8 cellular contexts compared by ENCODE assay signal in the genomic region with DNA sequence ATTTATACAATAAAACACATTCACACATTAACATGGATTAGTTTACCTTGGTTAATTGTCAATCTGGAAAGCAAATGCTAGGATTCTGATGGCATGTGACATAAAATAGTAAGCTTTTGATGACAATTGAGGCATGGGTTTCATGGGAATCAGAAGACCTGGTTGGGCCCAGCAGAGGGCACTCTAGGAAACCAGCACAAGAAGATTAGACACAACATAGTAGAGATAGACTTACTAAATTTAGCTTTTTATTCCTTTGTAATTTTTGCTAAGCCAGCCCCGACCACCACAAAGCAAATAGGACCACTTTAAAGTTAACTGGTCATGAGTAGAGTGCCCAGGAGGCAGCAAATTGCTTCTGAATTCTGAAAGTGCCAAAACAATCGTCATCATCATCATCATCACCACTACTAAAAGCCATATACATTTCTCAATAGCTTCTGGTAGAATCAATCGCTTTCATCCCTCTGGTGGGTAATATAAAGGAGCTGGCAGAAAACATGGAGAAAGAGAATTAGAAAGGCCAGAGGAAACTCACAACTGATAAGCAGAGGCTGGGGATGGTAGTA.
A peak's percentile ranks its signal among the peaks of the same experiment; 100 is the strongest.
DNase-seq lines count a peak whose midpoint lies in the region; ATAC-seq lines count a peak whose summit lies in the region.

No MANE protein-coding gene starts in this region.

- POLR2A ChIA-PET in naive thymus-derived CD8-positive, alpha-beta T cell (lab: Charles Lee) = interaction anchor here (1.8 to 2.6 kb wide), 3 partner anchors 160 to 199 kb away, joined by 4 to 31 read pairs (median 8); partner anchors contain the start of gene ARRDC3

- no peaks in the 10 kb centered on the region; the same call in 1 of the 2 replicates for H3K4me1 ChIP-seq in SJCRH30

- H3K9me3 ChIP-seq in SJCRH30 (replicated peaks) = no peaks in the 10 kb centered on the region

- H3K4me3 Mint-ChIP-seq in effector memory CD8-positive, alpha-beta T cell = no peak overlapping the region
- H3K4me3 Mint-ChIP-seq in naive thymus-derived CD8-positive, alpha-beta T cell = no peak overlapping the region

- no peaks in the 10 kb centered on the region for H3K9me3 Mint-ChIP-seq in effector memory CD8-positive, alpha-beta T cell
- H3K9me3 Mint-ChIP-seq in naive thymus-derived CD8-positive, alpha-beta T cell = no peaks in the 10 kb centered on the region

- no peak overlapping the region for H3K4me3 ChIP-seq in SJCRH30

- peaks cover 0 to 5% of the 10 kb centered on the region in 2 donors for H3K4me1 Mint-ChIP-seq in effector memory CD8-positive, alpha-beta T cell (ENCODE audit: low read depth in 2 of 2)
- H3K4me1 Mint-ChIP-seq in naive thymus-derived CD8-positive, alpha-beta T cell = no peaks in the 10 kb centered on the region

- ATAC-seq in effector memory CD8-positive, alpha-beta T cell (replicated peaks) = no peak
- ATAC-seq in naive thymus-derived CD8-positive, alpha-beta T cell = peak; percentile 44 to 46
- ATAC-seq in HG03175 (IDR thresholded peaks at IDR 0.05; ENCODE audit: unreplicated experiment) = no peak
- no peak for ATAC-seq in HG03457 (IDR thresholded peaks at IDR 0.05; ENCODE audit: unreplicated experiment)

- no peak overlapping the region for H3K27ac Mint-ChIP-seq in effector memory CD8-positive, alpha-beta T cell
- H3K27ac Mint-ChIP-seq in naive thymus-derived CD8-positive, alpha-beta T cell = no peak overlapping the region

- no peaks in the 10 kb centered on the region for H3K36me3 ChIP-seq in SJCRH30

- peaks cover 0 to 2% of the 10 kb centered on the region in 2 donors for H3K27me3 Mint-ChIP-seq in effector memory CD8-positive, alpha-beta T cell
- peaks cover 0 to 2% (median 0%) of the 10 kb centered on the region in 5 donors for H3K27me3 Mint-ChIP-seq in naive thymus-derived CD8-positive, alpha-beta T cell

- H3K27me3 ChIP-seq in SJCRH30 = no peaks in the 10 kb centered on the region

- H3K36me3 Mint-ChIP-seq in effector memory CD8-positive, alpha-beta T cell (ENCODE audit: insufficient read depth) = no peaks in the 10 kb centered on the region
- H3K36me3 Mint-ChIP-seq in naive thymus-derived CD8-positive, alpha-beta T cell = no peaks in the 10 kb centered on the region

- H3K27ac ChIP-seq in SJCRH30 = no peak overlapping the region

- peak; percentile 16 for DNase-seq in SIG-M5 treated with dmso at 0.1 percent for 504 hours (lab: John Stamatoyannopoulos, UW; ENCODE audit: unreplicated experiment)
- DNase-seq in SIG-M5 (lab: John Stamatoyannopoulos, UW) = no peak
- peak; percentile 17 to 55 for DNase-seq in SJCRH30
- DNase-seq in effector memory CD8-positive, alpha-beta T cell = peak; percentile 3 to 8 (median 5)
- peak in 5 of 10 donors; percentile 4 to 63 (median 22) for DNase-seq in naive thymus-derived CD8-positive, alpha-beta T cell
- no peak for DNase-seq in NCI-H128 (lab: John Stamatoyannopoulos, UW; ENCODE audit: unreplicated experiment)

Comparison
In these comparisons a context has a peak if more than half of its experiments do, and no peak if none do; other contexts are left out.
1. DNase-seq: peak in SIG-M5 treated with dmso at 0.1 percent for 504 hours (single experiment), SJCRH30 (2 of 2) and effector memory CD8-positive, alpha-beta T cell (3 of 3); none in SIG-M5 (single experiment) and NCI-H128 (single experiment).
2. ATAC-seq: peak in naive thymus-derived CD8-positive, alpha-beta T cell (2 of 2); none in effector memory CD8-positive, alpha-beta T cell (single experiment), HG03175 (single experiment) and HG03457 (single experiment).